In genomic region chr2:55146266-55146665, GRCh38 we compare ENCODE assay signal across 14 cellular contexts.
"Had no signal": no experiment of that assay in that cellular context is flagged by ENCODE, and none has a peak within 500 bp of the region (broad histone marks: within the 10 kb centered on the region; RNA-seq: fewer than 3 reads in every experiment).

No MANE protein-coding gene starts in this region.

- H3K27ac ChIP-seq: epithelial cell of prostate, esophagus muscularis mucosa, gastroesophageal sphincter had no signal

- H3K36me3 ChIP-seq: esophagus muscularis mucosa, gastroesophageal sphincter had no signal

- H3K4me3 ChIP-seq: esophagus muscularis mucosa, gastroesophageal sphincter, mucosa of descending colon, skin epidermis had no signal

- ATAC-seq: gastroesophageal sphincter; left colon; mucosa of descending colon; natural killer cell; sciatic nerve; stimulated activated naive B cell treated with anti-CD40 and anti-IgM and Interleukin-4, amounts not matched to agents 10 μg/mL and 1 μg/mL and 100 μg/mL, for 72 hours; stimulated activated naive CD8-positive, alpha-beta T cell treated with anti-CD3 and anti-CD28 coated beads, Interleukin-15, amount 100 ng/mL, for 72 hours had no signal

- H3K27me3 ChIP-seq: esophagus muscularis mucosa, gastroesophageal sphincter had no signal

- DNase-seq: effector memory CD4-positive, alpha-beta T cell; left colon; mucosa of descending colon; natural killer cell; posterior cingulate gyrus; stimulated activated CD4-positive, alpha-beta T cell treated with anti-CD3 and anti-CD28 coated beads, Interleukin-2, amount 100 ng/mL, for 24 hours; stimulated activated CD4-positive, alpha-beta T cell treated with anti-CD3 and anti-CD28 coated beads, Interleukin-4, amount 100 ng/mL, for 4 hours; stimulated activated naive B cell treated with anti-CD40 and anti-IgM and Interleukin-4, amounts not matched to agents 10 μg/mL and 1 μg/mL and 100 μg/mL, for 72 hours; stimulated activated naive CD8-positive, alpha-beta T cell treated with anti-CD3 and anti-CD28 coated beads, Interleukin-15, amount 100 ng/mL, for 72 hours had no signal

- H3K9me3 ChIP-seq: esophagus muscularis mucosa, gastroesophageal sphincter, mucosa of descending colon had no signal
